ENCODE assay signal across 11 cellular contexts in genomic region chrX:107677909-107678308, GRCh38. TPM values are rescaled to one million over a fixed set of nuclear protein-coding genes. Genes with fewer than 3 reads are reported as not detected.
A peak's percentile ranks its signal among the peaks of the same experiment; 100 is the strongest.
DNase-seq lines count a peak whose midpoint lies in the region; ATAC-seq, FAIRE-seq and TF ChIP-seq lines count a peak whose summit lies in the region.
"Had no signal": no experiment of that assay in that cellular context is flagged by ENCODE, and none has a peak within 500 bp of the region (broad histone marks: within the 10 kb centered on the region; RNA-seq: fewer than 3 reads in every experiment).

No MANE protein-coding gene starts in this region.

- ATAC-seq in GM12878 (no peak), GM21619 (IDR thresholded peaks at IDR 0.05; ENCODE audit: unreplicated experiment) (no peak)

- H4K8ac ChIP-seq in mesenchymal stem cell (ENCODE audit: low read length) = no peak overlapping the region

- peaks cover 62% of the 10 kb centered on the region for H3K4me1 Mint-ChIP-seq in activated T-cell treated with anti-CD3 and anti-CD28 coated beads, Interleukin-2, amount 50 U/mL, for 24 hours (ENCODE audit: low read depth)

- CTCF ChIA-PET in GM12878 (lab: Yijun Ruan, JAX) = interaction anchor here (1.4 to 7.7 kb wide), 6 partner anchors 9 to 98 kb away, joined by 3 to 273 read pairs (median 12); partner anchors contain the start of genes NCBP2L and TSC22D3

- H4K91ac ChIP-seq in mesenchymal stem cell (ENCODE audit: low read length) = peak overlapping the region; percentile 56

- no peaks in the 10 kb centered on the region for H3K36me3 ChIP-seq in GM12878 (ENCODE audit: control insufficient read depth in 2 of 2, insufficient read depth in 2 of 2, low read length in 1 of 2)
- no peaks in the 10 kb centered on the region for H3K36me3 ChIP-seq in mesenchymal stem cell (ENCODE audit: control insufficient read depth in 1 of 2, insufficient read depth in 2 of 2, low read depth in 1 of 2, low read length in 2 of 2)
- H3K36me3 ChIP-seq in tibial nerve = no peaks in the 10 kb centered on the region

- H3K4me1 ChIP-seq in GM12878 (ENCODE audit: control insufficient read depth, insufficient read depth, low read length) = peaks cover 22% of the 10 kb centered on the region
- peaks cover 25% of the 10 kb centered on the region for H3K4me1 ChIP-seq in mesenchymal stem cell (ENCODE audit: control insufficient read depth, insufficient read depth, low read depth, low read length)
- peaks cover 0 to 51% (median 28%) of the 10 kb centered on the region in 4 donors for H3K4me1 ChIP-seq in tibial nerve

- no peak overlapping the region for H3K23ac ChIP-seq in mesenchymal stem cell (ENCODE audit: low read length in 2 of 2)

- H2BK120ac ChIP-seq in mesenchymal stem cell (ENCODE audit: low read depth, low read length) = peak overlapping the region; percentile 49

- peak overlapping the region; percentile 3 to 64 for H3K18ac ChIP-seq in mesenchymal stem cell (ENCODE audit: low read depth in 1 of 2, low read length in 2 of 2)

- RAD21 ChIA-PET in GM12878 (lab: Charles Lee; ENCODE audit: unreplicated experiment) = interaction anchor here (1.0 to 11.2 kb wide), 5 partner anchors 9 to 98 kb away, joined by 4 to 444 read pairs (median 17); partner anchors contain the start of gene TSC22D3

- no peak overlapping the region for H2AFZ ChIP-seq in GM12878 (ENCODE audit: control insufficient read depth, low read depth, low read length)
- no peak overlapping the region for H2AFZ ChIP-seq in mesenchymal stem cell (ENCODE audit: low read depth, low read length)

- POLR2A ChIA-PET in GM12878 (lab: Charles Lee) = interaction anchor here (1.0 to 10.5 kb wide), 3 partner anchors 9 to 36 kb away, joined by 5 to 287 read pairs (median 10); no protein-coding TSS in a partner anchor

- H3K9ac ChIP-seq in GM12878 (ENCODE audit: control insufficient read depth, insufficient read depth, low read length) (no peak overlapping the region), mesenchymal stem cell (ENCODE audit: low read length) (no peak overlapping the region)

- H3K27ac ChIP-seq in GM12878 (ENCODE audit: control insufficient read depth, insufficient read depth) (peak overlapping the region; percentile 8; the same call in 1 of the 2 replicates), mesenchymal stem cell (ENCODE audit: low read length, poor library complexity, severe bottlenecking) (peak overlapping the region; percentile 88), tibial nerve (peak overlapping the region; percentile 94 to 99 (median 96))

- H3K4me2 ChIP-seq in GM12878 (ENCODE audit: control insufficient read depth, insufficient read depth) (no peak overlapping the region), mesenchymal stem cell (ENCODE audit: low read length, poor library complexity, severe bottlenecking) (no peak overlapping the region)

- SMC1A ChIA-PET in GM12878 (lab: Charles Lee; ENCODE audit: uncharacterized antibody, unreplicated experiment) = interaction anchor here (1.2 to 8.6 kb wide), 9 partner anchors 8 to 98 kb away, joined by 3 to 425 read pairs (median 7); partner anchors contain the start of genes NCBP2L and TSC22D3

- peak overlapping the region; percentile 85 for H3K4me3 Mint-ChIP-seq in activated T-cell treated with anti-CD3 and anti-CD28 coated beads, Interleukin-2, amount 50 U/mL, for 24 hours

- no peak for DNase-seq in activated T-cell treated with anti-CD3 and anti-CD28 coated beads, Interleukin-2, amount 50 U/mL, for 24 hours
- DNase-seq in activated T-cell treated with anti-CD3 and anti-CD28 coated beads for 4 hours (no peak), GM12878 (ENCODE audit: low read depth, low spot score) (no peak), mesenchymal stem cell (peak; percentile 28), tibial nerve (ENCODE audit: low spot score in 2 of 2) (no peak), iPS-NIHi11 (ENCODE audit: low spot score) (no peak), NCI-H2171 (lab: John Stamatoyannopoulos, UW) (no peak)
- DNase-seq: activated gamma-delta T cell, KBM-7, NCI-H524 treated with DMSO at 0.1 percent for 48 hours had no signal

- intact Hi-C loops in GM12878 (cut with micrococcal nuclease; ENCODE audit: unreplicated experiment) = loop anchor here (5.0 kb wide), 1 partner anchor 561 kb away; the partner anchor contains the start of gene RBM41

- H3K14ac ChIP-seq in mesenchymal stem cell (ENCODE audit: low read length in 2 of 2) = no peak overlapping the region

- peaks cover 5% of the 10 kb centered on the region for H3K36me3 Mint-ChIP-seq in activated T-cell treated with anti-CD3 and anti-CD28 coated beads, Interleukin-2, amount 50 U/mL, for 24 hours (ENCODE audit: low read depth)

- H3K4me3 ChIP-seq in GM12878 (no peak overlapping the region), mesenchymal stem cell (ENCODE audit: insufficient read depth in 1 of 2, low read depth in 1 of 2, low read length in 2 of 2) (no peak overlapping the region), tibial nerve (peak overlapping the region in 2 of 4 donors; percentile 49 to 67)

- H3K27me3 ChIP-seq in GM12878 (replicated peaks in 1 of 2; ENCODE audit: control insufficient read depth in 2 of 2, insufficient read depth in 2 of 2, low read length in 1 of 2) = no peaks in the 10 kb centered on the region; a peak in 1 of 4 replicates
- H3K27me3 ChIP-seq in mesenchymal stem cell (ENCODE audit: control insufficient read depth in 1 of 2, insufficient read depth in 1 of 2, low read length in 2 of 2) = peaks cover 0 to 35% of the 10 kb centered on the region in 2 experiments
- H3K27me3 ChIP-seq in tibial nerve = peaks cover 0 to 4% of the 10 kb centered on the region in 2 donors

- H3K79me2 ChIP-seq in GM12878 (ENCODE audit: control insufficient read depth, insufficient read depth, low read length) = peaks cover 4% of the 10 kb centered on the region

- peak overlapping the region; percentile 59 to 97 for H2BK12ac ChIP-seq in mesenchymal stem cell (ENCODE audit: low read length in 2 of 2)

- no peaks in the 10 kb centered on the region for H3K79me1 ChIP-seq in mesenchymal stem cell (replicated peaks; ENCODE audit: low read length, poor library complexity, severe bottlenecking)

- no peak overlapping the region for H2AK5ac ChIP-seq in mesenchymal stem cell (ENCODE audit: low read length, severe bottlenecking)

- no peaks in the 10 kb centered on the region for H4K20me1 ChIP-seq in GM12878 (ENCODE audit: control insufficient read depth, insufficient read depth)

- peaks cover 23% of the 10 kb centered on the region for H3K27me3 Mint-ChIP-seq in activated T-cell treated with anti-CD3 and anti-CD28 coated beads, Interleukin-2, amount 50 U/mL, for 24 hours

- WGBS in GM12878 (ENCODE audit: insufficient coverage, insufficient replicate concordance, low lambda C conversion rate, missing lambda C conversion rate) = 39% methylated on average over 4 of the region's 4 CpGs
- WGBS in mesenchymal stem cell = 83% methylated on average over 1 of the region's 4 CpGs
- WGBS in tibial nerve, 2 donors = 63 to 72% methylated on average over 3 to 4 of the region's 4 CpGs

- peak overlapping the region; percentile 52 for H2BK15ac ChIP-seq in mesenchymal stem cell (ENCODE audit: low read depth, poor library complexity, severe bottlenecking)

- H2BK5ac ChIP-seq in mesenchymal stem cell (ENCODE audit: low read depth, low read length, poor library complexity, severe bottlenecking) = no peak overlapping the region

- H3K9me3 Mint-ChIP-seq in activated T-cell treated with anti-CD3 and anti-CD28 coated beads, Interleukin-2, amount 50 U/mL, for 24 hours = no peaks in the 10 kb centered on the region

- TF ChIP-seq CTCF in GM12878 (IDR thresholded peaks at IDR 0.05 in 2 of 3, conservative IDR thresholded peaks at IDR 0.05 in 1 of 3; ENCODE audit: control insufficient read depth in 2 of 3, extremely low read depth in 1 of 3, insufficient read depth in 1 of 3, low read depth in 3 of 3, low read length in 3 of 3) (no peak), tibial nerve (IDR thresholded peaks at IDR 0.05) (no peak)

- in situ Hi-C loops in GM12878 (cut with MboI) = loop anchor here (5.0 kb wide), 1 partner anchor 34 kb away; no protein-coding TSS in a partner anchor

- TF ChIP-seq EP300 in GM12878 (IDR thresholded peaks at IDR 0.05; ENCODE audit: borderline replicate concordance in 1 of 2, control insufficient read depth in 1 of 2, low read depth in 2 of 2, low read length in 2 of 2) (no peak), tibial nerve (IDR thresholded peaks at IDR 0.05) (no peak)

- H3K27ac Mint-ChIP-seq in activated T-cell treated with anti-CD3 and anti-CD28 coated beads, Interleukin-2, amount 50 U/mL, for 24 hours = peak overlapping the region; percentile 96

- TF ChIP-seq RAD21 in GM12878 (IDR thresholded peaks at IDR 0.05; ENCODE audit: insufficient read depth, low read depth, low read length) = no peak

- TF ChIP-seq POLR2A in GM12878 (IDR thresholded peaks at IDR 0.05; ENCODE audit: low read depth, low read length) (no peak), tibial nerve (IDR thresholded peaks at IDR 0.05) (no peak)

- BruUV-seq in GM12878 (replicated peaks; lab: Mats Ljungman, UMichigan) = no TSS peak

- H3K9me3 ChIP-seq in GM12878 (replicated peaks; ENCODE audit: control insufficient read depth, insufficient read depth, low read length) (no peaks in the 10 kb centered on the region), mesenchymal stem cell (ENCODE audit: control insufficient read depth, low read length) (no peaks in the 10 kb centered on the region), tibial nerve (no peaks in the 10 kb centered on the region)

- no peak for FAIRE-seq in GM12878 (lab: Jason Lieb, UNC)

- H3K4ac ChIP-seq in mesenchymal stem cell (ENCODE audit: low read depth in 1 of 2, low read length in 2 of 2) = peak overlapping the region in 1 of 2 experiments; percentile 24

TF ChIP-seq in GM12878, 131 proteins besides CTCF, POLR2A, EP300 and RAD21 (continues in another document):
- TF ChIP-seq ATF7 (IDR thresholded peaks at IDR 0.05; ENCODE audit: low read depth) = no peak

RNA-seq across cellular contexts. Expression of gene PRPS1, which starts 49.6 kb away (rescaled TPM):
- total RNA-seq in GM12878 (2013; cell fraction: nucleolus; rRNA removed) = 11.5 and 12.7 TPM in 2 replicates
- total RNA-seq in GM12878 (2014; rRNA removed) = 26.5 and 28.1 TPM in 2 replicates
- 44.6 and 44.8 TPM in 2 replicates for total RNA-seq in GM12878 (2014; rRNA removed; fragmentation: Illumina TruSeq; extraction: Trizol)
- total RNA-seq in GM12878 (2021) = 57.3 and 65.8 TPM in 2 replicates
- polyA plus RNA-seq in GM12878 (2011; ENCODE audit: low read depth) = 40.2 TPM
- 86.5 and 105 TPM in 2 replicates for polyA plus RNA-seq in GM12878 (2011; rRNA removed)
- polyA plus RNA-seq in GM12878 (2011; cell fraction: cytosol; rRNA removed) = 54.5 and 55.8 TPM in 2 replicates
- 22.0 and 28.3 TPM in 2 replicates for polyA plus RNA-seq in GM12878 (2011; cell fraction: nucleus; rRNA removed)
- polyA plus RNA-seq in GM12878 (2012) = 35.3 and 36.1 TPM in 2 replicates
- polyA plus RNA-seq in GM12878 (2014; fragmentation: Illumina TruSeq; extraction: Trizol) = 71.2 and 77.5 TPM in 2 replicates
- 10 to 100 TPM; 31.2 to 31.5 TPM for polyA plus RNA-seq in GM12878 (2014; fragmentation: Nextera tagmentation; extraction: Ambion mirVana)
- polyA plus RNA-seq in GM12878 (2014; rRNA removed) = 54.5 and 64.8 TPM in 2 replicates
- polyA plus RNA-seq in GM12878 (2016; fragmentation: Nextera tagmentation; extraction: Ambion mirVana) = 10 to 100 TPM; 76.1 to 77.0 TPM
- 49.0 and 87.7 TPM in 2 replicates for polyA minus RNA-seq in GM12878 (2011; rRNA and poly(A)+ RNA removed)
- 17.2 and 22.5 TPM in 2 replicates for polyA minus RNA-seq in GM12878 (2011; cell fraction: cytosol; rRNA and poly(A)+ RNA removed)
- 6.4 and 10.3 TPM in 2 replicates for polyA minus RNA-seq in GM12878 (2011; cell fraction: nucleus; rRNA and poly(A)+ RNA removed)
- polyA plus RNA-seq in mesenchymal stem cell (2013, experiment 1 of 2) = 31.3 TPM
- polyA plus RNA-seq in mesenchymal stem cell (2013, experiment 2 of 2) = 32.9 TPM
- 10 to 100 TPM; 19.0 to 33.3 (median 28.9) TPM for total RNA-seq in tibial nerve

Comparison
In these comparisons a context has a peak if more than half of its experiments do, and no peak if none do; other contexts are left out.
1. H3K27ac ChIP-seq: peak in every context shown above with its lines; median percentile 96 in tibial nerve; 88 in mesenchymal stem cell; 8 in GM12878.